In genomic region chr2:177889812-177890460, GRCh38 we compare ENCODE assay signal across 23 cellular contexts.
DNase-seq lines count a peak whose midpoint lies in the region; ATAC-seq, FAIRE-seq and TF ChIP-seq lines count a peak whose summit lies in the region.
"Had no signal": no experiment of that assay in that cellular context is flagged by ENCODE, and none has a peak within 500 bp of the region (broad histone marks: within the 10 kb centered on the region; RNA-seq: fewer than 3 reads in every experiment).

No MANE protein-coding gene starts in this region.

- H3K27ac ChIP-seq in HUES48 (ENCODE audit: low read depth, low read length) (peak overlapping the region; percentile 69), H1 (ENCODE audit: low read depth, low read length) (0 out of 2 replicates have a peak overlapping the region, but pooled peaks have one; percentile 14), skeletal muscle tissue (ENCODE audit: low read depth, low read length) (peak overlapping the region; percentile 48), foreskin keratinocyte (no peak overlapping the region)
- H3K27ac ChIP-seq: A549, SJSA1 had no signal

- TF ChIP-seq CTCF in H1 (IDR thresholded peaks at IDR 0.05; ENCODE audit: control extremely low read depth in 1 of 3, insufficient read depth in 1 of 3, low read depth in 1 of 3, low read length in 3 of 3) = no peak
- no peak for TF ChIP-seq CTCF in foreskin keratinocyte (conservative IDR thresholded peaks at IDR 0.05)

- H3K27me3 ChIP-seq in HUES48 (ENCODE audit: control insufficient read depth, insufficient read depth, low read length) = no peaks in the 10 kb centered on the region
- H3K27me3 ChIP-seq in H1 (replicated peaks in 1 of 4; ENCODE audit: control insufficient read depth in 3 of 4, extremely low read depth in 1 of 4, insufficient read depth in 3 of 4, low read length in 3 of 4) = no peaks in the 10 kb centered on the region
- H3K27me3 ChIP-seq in skeletal muscle tissue (ENCODE audit: control insufficient read depth in 3 of 3, insufficient read depth in 3 of 3, low read length in 3 of 3) = no peaks in the 10 kb centered on the region
- H3K27me3 ChIP-seq in foreskin keratinocyte = peaks cover 12% of the 10 kb centered on the region
- H3K27me3 ChIP-seq: SJSA1 had no signal

- peak overlapping the region; percentile 68 for H2BK120ac ChIP-seq in H1 (replicated peaks; ENCODE audit: low read depth, low read length)

- H3K4me1 ChIP-seq in HUES48 (ENCODE audit: control insufficient read depth, insufficient read depth, low read length) = peaks cover 20% of the 10 kb centered on the region
- peaks cover 0 to 7% (median 6%) of the 10 kb centered on the region in 4 experiments; a peak in 5 of 7 replicates for H3K4me1 ChIP-seq in H1 (replicated peaks in 1 of 4; ENCODE audit: control insufficient read depth in 3 of 4, insufficient read depth in 4 of 4, low read length in 3 of 4)
- H3K4me1 ChIP-seq in skeletal muscle tissue (ENCODE audit: control insufficient read depth in 3 of 3, insufficient read depth in 3 of 3, low read length in 3 of 3) = peaks cover 15 to 18% (median 17%) of the 10 kb centered on the region in 3 donors
- no peaks in the 10 kb centered on the region for H3K4me1 ChIP-seq in foreskin keratinocyte
- H3K4me1 ChIP-seq: A549, SJSA1 had no signal

- CTCF ChIA-PET in H1 (lab: Charles Lee; ENCODE audit: partially characterized antibody) = interaction anchor here (0.7 kb wide), 1 partner anchor 55 kb away, joined by 3 read pairs; no protein-coding TSS in a partner anchor

- no peaks in the 10 kb centered on the region for H3K79me1 ChIP-seq in H1 (ENCODE audit: low read depth, low read length)

- DNase-seq in H1 (ENCODE audit: low read depth in 1 of 2, low spot score in 2 of 2) = no peak
- DNase-seq in iPS-NIHi11 (ENCODE audit: low spot score) = peak; percentile 21
- no peak for DNase-seq in foreskin keratinocyte
- no peak for DNase-seq in stimulated activated CD4-positive, alpha-beta T cell treated with anti-CD3 and anti-CD28 coated beads, Interleukin-1b, Interleukin-23, amount 100 ng/mL, for 48 hours
- DNase-seq in NCI-H1105 treated with DMSO at 0.1 percent for 48 hours (lab: John Stamatoyannopoulos, UW) = no peak
- DNase-seq: HFFc6, KBM-7, NCI-H1092, NCI-H1436 treated with DMSO at 0.1 percent for 48 hours, NCI-H2029, NCI-H2227 treated with DMSO at 0.1 percent for 48 hours, NCI-H510A treated with DMSO at 0.1 percent for 48 hours, NCI-H774 had no signal

- peak overlapping the region; percentile 2 for H4K5ac ChIP-seq in H1 (ENCODE audit: insufficient read length, low read depth, low read length)

- no peak for TF ChIP-seq RAD21 in H1 (IDR thresholded peaks at IDR 0.05 in 1 of 2, conservative IDR thresholded peaks at IDR 0.05 in 1 of 2; ENCODE audit: low read depth in 2 of 2, low read length in 2 of 2)

- peak overlapping the region; percentile 94 for H2AFZ ChIP-seq in H1 (ENCODE audit: low read length)

- no peak for TF ChIP-seq POLR2A in H1 (IDR thresholded peaks at IDR 0.05; ENCODE audit: control extremely low read depth in 1 of 2, low read depth in 2 of 2, low read length in 2 of 2)

- 86% methylated on average over 1 of the region's 1 CpG; no CpG with 5 or more reads in 1 of the 2 experiments for WGBS in H1 (ENCODE audit: extremely low coverage in 1 of 2, insufficient coverage in 1 of 2, insufficient read length in 1 of 2, insufficient replicate concordance in 2 of 2, low coverage in 1 of 2, low lambda C conversion rate in 2 of 2, missing lambda C conversion rate in 1 of 2), 2 experiments

- no peak for TF ChIP-seq EP300 in H1 (IDR thresholded peaks at IDR 0.05; ENCODE audit: borderline replicate concordance in 1 of 2, low read depth in 2 of 2, low read length in 2 of 2)

- H3K23me2 ChIP-seq in H1 (ENCODE audit: low read depth, low read length) = no peaks in the 10 kb centered on the region

- H3K36me3 ChIP-seq in HUES48 (ENCODE audit: control insufficient read depth, insufficient read depth, low read length) = no peaks in the 10 kb centered on the region
- H3K36me3 ChIP-seq in H1 (ENCODE audit: control insufficient read depth in 2 of 4, insufficient read depth in 4 of 4, low read length in 3 of 4) = no peaks in the 10 kb centered on the region
- no peaks in the 10 kb centered on the region for H3K36me3 ChIP-seq in skeletal muscle tissue (ENCODE audit: control insufficient read depth in 3 of 3, insufficient read depth in 3 of 3, low read length in 3 of 3)
- H3K36me3 ChIP-seq: SJSA1 had no signal

- H3K4me3 ChIP-seq in HUES48 (ENCODE audit: low read depth, low read length) = 0 out of 2 replicates have a peak overlapping the region, but pooled peaks have one; percentile 10
- H3K4me3 ChIP-seq in H1 (ENCODE audit: extremely low read depth in 1 of 4, insufficient read depth in 2 of 4, low read depth in 3 of 4, low read length in 4 of 4) = peak overlapping the region in 1 of 4 experiments; percentile 10; a peak in 2 of 8 replicates
- no peak overlapping the region for H3K4me3 ChIP-seq in skeletal muscle tissue (ENCODE audit: low read length in 3 of 3)
- H3K4me3 ChIP-seq: A549, SJSA1 had no signal

- H3K9ac ChIP-seq in HUES48 (ENCODE audit: low read depth, low read length) (no peak overlapping the region), H1 (replicated peaks in 1 of 4; ENCODE audit: extremely low read depth in 1 of 4, low read depth in 3 of 4, low read length in 3 of 4) (peak overlapping the region in 1 of 4 experiments; percentile 18; a peak in 2 of 7 replicates), skeletal muscle tissue (ENCODE audit: low read depth in 1 of 3, low read length in 3 of 3) (no peak overlapping the region)

- H2BK20ac ChIP-seq in H1 (ENCODE audit: low read length) = no peak overlapping the region

- no peaks in the 10 kb centered on the region for H3K9me3 ChIP-seq in HUES48 (ENCODE audit: control insufficient read depth, insufficient read depth, low read length)
- H3K9me3 ChIP-seq in H1 (ENCODE audit: insufficient read depth in 2 of 2, low read depth in 1 of 2, low read length in 1 of 2) = no peaks in the 10 kb centered on the region
- H3K9me3 ChIP-seq in skeletal muscle tissue (ENCODE audit: control insufficient read depth in 3 of 3, low read length in 3 of 3) = no peaks in the 10 kb centered on the region
- H3K9me3 ChIP-seq: A549, SJSA1 had no signal

- H2BK15ac ChIP-seq in H1 (ENCODE audit: low read length) = no peak overlapping the region

- H2AK5ac ChIP-seq in H1 (ENCODE audit: low read depth, low read length) = no peak overlapping the region

- H2BK5ac ChIP-seq in H1 (ENCODE audit: low read depth, low read length) = peak overlapping the region; percentile 79; the same call in 1 of the 2 replicates

- H2BK12ac ChIP-seq in H1 (ENCODE audit: low read depth, low read length) = peak overlapping the region; percentile 68; the same call in 1 of the 2 replicates

- H3K56ac ChIP-seq in H1 (replicated peaks; ENCODE audit: insufficient read length, low read depth, low read length) = no peak overlapping the region

- peak overlapping the region; percentile 20; the same call in 1 of the 2 replicates for H3K18ac ChIP-seq in H1 (ENCODE audit: extremely low read depth, low read length)

- peak; percentile 50 for FAIRE-seq in H1 (lab: Jason Lieb, UNC)
- FAIRE-seq: A549, G401.6, GM12892, GM18507, H54, HepG2 had no signal

- no peak overlapping the region for H3K4ac ChIP-seq in H1 (replicated peaks; ENCODE audit: insufficient read length, low read depth, low read length)

- H3K14ac ChIP-seq in H1 (ENCODE audit: insufficient read length) = no peak overlapping the region

- no peaks in the 10 kb centered on the region for H4K20me1 ChIP-seq in H1 (replicated peaks in 1 of 2; ENCODE audit: control insufficient read depth in 1 of 2, insufficient read depth in 2 of 2, low read length in 2 of 2)

- H4K8ac ChIP-seq in H1 (ENCODE audit: extremely low read depth, insufficient read depth, low read length) = no peak overlapping the region

- H3K4me2 ChIP-seq in H1 (ENCODE audit: insufficient read depth in 1 of 2, low read depth in 2 of 2, low read length in 2 of 2) = peak overlapping the region; percentile 23 to 27; a peak in 2 of 4 replicates
- H3K4me2 ChIP-seq: A549 had no signal

- POLR2A ChIA-PET in H1 (lab: Charles Lee; ENCODE audit: partially characterized antibody) = no interaction called here

- no peak overlapping the region for H3K23ac ChIP-seq in H1 (ENCODE audit: insufficient read length)

- no peaks in the 10 kb centered on the region for H3K79me2 ChIP-seq in H1 (ENCODE audit: control insufficient read depth in 1 of 2, insufficient read depth in 2 of 2, low read length in 2 of 2)

- H4K91ac ChIP-seq in H1 (replicated peaks; ENCODE audit: insufficient read length, low read length) = peak overlapping the region; percentile 84

- no peak for ATAC-seq in foreskin keratinocyte
- ATAC-seq: A549, HepG2, Right ventricle myocardium inferior had no signal

TF ChIP-seq in H1, 55 proteins besides CTCF, POLR2A, EP300 and RAD21 (continues in another document):
- TF ChIP-seq PHF8 (conservative IDR thresholded peaks at IDR 0.05; ENCODE audit: low read depth, low read length) (no peak), TAF1 (IDR thresholded peaks at IDR 0.05; ENCODE audit: low read depth, low read length) (no peak), SIN3A (conservative IDR thresholded peaks at IDR 0.05 in 1 of 2, IDR thresholded peaks at IDR 0.05 in 1 of 2; ENCODE audit: low read depth in 1 of 2, low read length in 2 of 2) (no peak)
